12 cellular contexts compared by ENCODE assay signal in the genomic region with DNA sequence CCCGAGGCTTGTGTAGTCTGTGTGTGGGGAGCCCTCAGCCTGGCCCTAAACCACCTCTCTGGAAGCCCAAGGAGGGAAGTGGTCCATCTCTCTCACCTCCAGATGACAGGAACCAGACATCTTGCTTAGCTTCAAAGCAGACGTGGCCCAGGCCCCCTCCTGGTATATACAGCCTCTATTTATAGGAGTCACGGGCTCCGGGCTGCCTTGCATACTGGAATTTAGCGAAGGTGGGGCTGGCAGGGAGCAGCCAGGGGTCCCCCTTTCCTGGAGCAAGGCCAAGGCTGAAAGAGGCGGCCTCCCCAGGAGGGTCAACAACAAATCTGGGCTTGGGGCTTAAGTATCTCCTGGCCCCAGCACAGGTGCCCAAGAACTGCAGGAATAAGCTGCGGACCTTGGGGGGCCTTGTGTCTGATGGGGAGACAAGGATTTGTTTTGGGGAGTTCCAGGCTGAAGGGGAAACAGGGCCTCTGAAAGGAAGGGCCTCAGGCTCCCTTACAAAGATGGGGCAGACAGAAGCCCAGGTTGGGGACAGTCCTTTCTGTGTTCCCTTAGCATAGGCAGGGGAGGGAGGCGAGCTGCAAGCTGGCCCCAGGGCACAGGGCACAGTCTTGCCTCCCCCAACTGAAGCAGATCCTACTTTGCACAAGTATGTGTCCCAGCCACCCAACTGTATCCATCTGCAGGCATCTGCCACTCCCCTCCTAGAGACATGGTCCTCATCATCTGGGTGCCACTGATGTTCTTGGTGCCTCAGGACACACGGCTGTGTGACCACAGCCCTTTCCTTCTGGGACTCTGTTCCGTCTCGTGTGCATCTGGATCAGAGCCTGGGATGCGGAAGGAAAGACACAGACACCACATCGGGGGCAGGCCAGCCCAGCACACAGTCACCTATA. TPM values are rescaled to one million over a fixed set of nuclear protein-coding genes. Genes with fewer than 3 reads are reported as not detected.
DNase-seq lines count a peak whose midpoint lies in the region; ATAC-seq and TF ChIP-seq lines count a peak whose summit lies in the region.
"Had no signal": no experiment of that assay in that cellular context is flagged by ENCODE, and none has a peak within 500 bp of the region (broad histone marks: within the 10 kb centered on the region; RNA-seq: fewer than 3 reads in every experiment).

No MANE protein-coding gene starts in this region.

- 60 to 67% methylated on average over 1 to 3 of the region's 13 CpGs for WGBS in gastroesophageal sphincter (ENCODE audit: low coverage in 1 of 2), 2 donors
- WGBS in urinary bladder: 48% methylated on average over 13 of the region's 13 CpGs

- H3K4me1 ChIP-seq in gastroesophageal sphincter: peaks cover 8 to 91% (median 63%) of the 10 kb centered on the region in 3 donors
- peaks cover 1% of the 10 kb centered on the region for H3K4me1 ChIP-seq in urinary bladder (ENCODE audit: insufficient read depth)

- TF ChIP-seq POLR2A in gastroesophageal sphincter (IDR thresholded peaks at IDR 0.05): no peak

- H3K27ac ChIP-seq in gastroesophageal sphincter (peak overlapping the region; percentile 87 to 97 (median 96)), urinary bladder (ENCODE audit: low read depth) (peak overlapping the region; percentile 57)

- no peaks in the 10 kb centered on the region for H3K9me3 ChIP-seq in gastroesophageal sphincter

- no peak for ATAC-seq in gastroesophageal sphincter
- no peak for ATAC-seq in GM21390 (IDR thresholded peaks at IDR 0.05; ENCODE audit: unreplicated experiment)
- no peak for ATAC-seq in HG02938 (IDR thresholded peaks at IDR 0.05; ENCODE audit: unreplicated experiment)

- H3K4me3 ChIP-seq in gastroesophageal sphincter (no peak overlapping the region), urinary bladder (ENCODE audit: low read depth, low read length) (no peak overlapping the region)

- peak; percentile 55 for DNase-seq in activated effector memory CD4-positive, alpha-beta T cell treated with anti-CD3 and anti-CD28 coated beads, Interleukin-2, amount 50 U/mL, for 16 hours
- no peak for DNase-seq in activated effector memory CD4-positive, alpha-beta T cell treated with Interleukin-2 at 50 U/mL for 16 hours
- DNase-seq in posterior vena cava (ENCODE audit: low spot score) (peak; percentile 67), NAMALWA (ENCODE audit: low spot score) (no peak)
- DNase-seq: activated T-cell treated with anti-CD3 and anti-CD28 coated beads, Interleukin-2, amount 50 U/mL, for 1 hour; GOT3; NCI-H1436 treated with DMSO at 0.1 percent for 48 hours; NCI-H82 had no signal

- intact Hi-C loops in posterior vena cava (cut with DNase I): no loop called here

- TF ChIP-seq CTCF in gastroesophageal sphincter (IDR thresholded peaks at IDR 0.05): peak in 2 of 4 experiments; percentile 7 to 10

- H3K27me3 ChIP-seq in gastroesophageal sphincter: no peaks in the 10 kb centered on the region

- H3K36me3 ChIP-seq in gastroesophageal sphincter (peaks cover 0 to 51% of the 10 kb centered on the region in 2 donors), urinary bladder (ENCODE audit: insufficient read depth) (no peaks in the 10 kb centered on the region)

- no peak for TF ChIP-seq EP300 in gastroesophageal sphincter (IDR thresholded peaks at IDR 0.05)

RNA-seq across cellular contexts. Expression of gene ZCCHC24, which starts 11.9 kb away (rescaled TPM):
- total RNA-seq in gastroesophageal sphincter (100 to 1,000 TPM in 1 of 4 donors, 10 to 100 TPM in 3; 60.5 to 186 (median 84.1) TPM), posterior vena cava (100 to 1,000 TPM; 113 to 125 TPM), urinary bladder (43.5 TPM)
- polyA plus RNA-seq in urinary bladder: 98.2 TPM

Comparison
In these comparisons a context has a peak if more than half of its experiments do, and no peak if none do; other contexts are left out.
1. DNase-seq: peak in activated effector memory CD4-positive, alpha-beta T cell treated with anti-CD3 and anti-CD28 coated beads, Interleukin-2, amount 50 U/mL, for 16 hours (single experiment) and posterior vena cava (single experiment); none in activated effector memory CD4-positive, alpha-beta T cell treated with Interleukin-2 at 50 U/mL for 16 hours (single experiment) and NAMALWA (single experiment).